In the genomic region with DNA sequence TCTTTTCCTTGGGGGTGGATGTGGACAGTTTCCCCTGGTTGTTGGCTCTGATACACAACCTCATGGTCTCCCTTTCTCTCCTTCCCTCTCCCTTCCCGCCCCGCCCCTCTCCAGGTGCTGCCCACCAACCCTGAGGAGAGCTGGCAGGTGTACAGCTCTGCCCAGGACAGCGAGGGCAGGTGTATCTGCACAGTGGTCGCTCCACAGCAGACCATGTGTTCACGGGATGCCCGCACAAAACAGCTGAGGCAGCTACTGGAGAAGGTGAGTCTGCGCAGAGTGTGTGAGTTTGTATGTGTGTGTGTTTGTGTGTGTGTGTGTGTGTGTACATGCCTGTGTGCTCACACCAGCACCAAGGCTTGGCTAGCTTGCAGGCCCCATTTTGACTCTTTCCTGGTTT, we compare ENCODE assay signal across 18 cellular contexts. TPM values are rescaled to one million over a fixed set of nuclear protein-coding genes. Genes with fewer than 3 reads are reported as not detected.
DNase-seq lines count a peak whose midpoint lies in the region; ATAC-seq and TF ChIP-seq lines count a peak whose summit lies in the region.
"Had no signal": no experiment of that assay in that cellular context is flagged by ENCODE, and none has a peak within 500 bp of the region (broad histone marks: within the 10 kb centered on the region; RNA-seq: fewer than 3 reads in every experiment).

No MANE protein-coding gene starts in this region.

- H3K9me3 ChIP-seq in SK-N-MC (ENCODE audit: low read depth, low read length) (no peaks in the 10 kb centered on the region), mammary epithelial cell (replicated peaks; ENCODE audit: insufficient read depth, low read length) (peaks cover 5% of the 10 kb centered on the region)
- H3K9me3 ChIP-seq: A549 had no signal

- H4K20me1 ChIP-seq in mammary epithelial cell (ENCODE audit: insufficient read depth, low read length) = no peaks in the 10 kb centered on the region

- H3K27me3 ChIP-seq in dorsolateral prefrontal cortex (peaks cover 0 to 30% (median 13%) of the 10 kb centered on the region in 45 donors), mammary epithelial cell (ENCODE audit: insufficient read depth, low read length) (peaks cover 17% of the 10 kb centered on the region)

- ATAC-seq in Right ventricle myocardium inferior = no peak
- ATAC-seq in Right ventricle myocardium superior (ENCODE audit: poor library complexity) = no peak
- ATAC-seq: A549, GM12878 had no signal

- no peak overlapping the region for H3K4me2 ChIP-seq in mammary epithelial cell (ENCODE audit: insufficient read depth, low read depth, low read length)
- H3K4me2 ChIP-seq: A549 had no signal

- dilution Hi-C loops in mammary epithelial cell (cut with HindIII; ENCODE audit: low sequenced_read_pairs) = no loop called here

- in situ Hi-C loops in mammary epithelial cell (cut with MboI; ENCODE audit: low sequenced_read_pairs in 2 of 2) = no loop called here

- intact Hi-C loops in Right ventricle myocardium inferior (cut with DNase I) (no loop called here), Right ventricle myocardium superior (cut with DNase I) (no loop called here), dorsolateral prefrontal cortex (cut with DNase I) (no loop called here), mammary epithelial cell (cut with micrococcal nuclease) (no loop called here)

- TF ChIP-seq CTCF in dorsolateral prefrontal cortex (IDR thresholded peaks at IDR 0.05 in 54 of 56, conservative IDR thresholded peaks at IDR 0.05 in 2 of 56; ENCODE audit: low read depth in 1 of 56, partially characterized antibody in 56 of 56) (no peak), mammary epithelial cell (conservative IDR thresholded peaks at IDR 0.05 in 1 of 2, IDR thresholded peaks at IDR 0.05 in 1 of 2; ENCODE audit: extremely low read depth in 1 of 2, insufficient read depth in 1 of 2, low read depth in 1 of 2, low read length in 2 of 2) (no peak)

- H3K4me3 ChIP-seq in SK-N-MC = peak overlapping the region; percentile 83; the same call in 1 of the 2 replicates
- peak overlapping the region in 50 of 59 donors; percentile 41 to 76 (median 63) for H3K4me3 ChIP-seq in dorsolateral prefrontal cortex
- no peak overlapping the region for H3K4me3 ChIP-seq in mammary epithelial cell (replicated peaks in 1 of 3; ENCODE audit: insufficient read depth in 1 of 3, low read depth in 2 of 3, low read length in 3 of 3)
- H3K4me3 ChIP-seq: A549, GM12878, GM23248 had no signal

- H3K79me2 ChIP-seq in mammary epithelial cell (ENCODE audit: insufficient read depth, low read length) = no peaks in the 10 kb centered on the region

- H3K36me3 ChIP-seq in SK-N-MC (ENCODE audit: insufficient read depth, low read length) (peaks cover 48% of the 10 kb centered on the region), mammary epithelial cell (ENCODE audit: insufficient read depth, low read length) (no peaks in the 10 kb centered on the region)

- H3K4me1 ChIP-seq in mammary epithelial cell (ENCODE audit: insufficient read depth, low read length) = no peaks in the 10 kb centered on the region

- H3K27ac ChIP-seq in SK-N-MC (no peak overlapping the region), dorsolateral prefrontal cortex (peak overlapping the region in 11 of 59 donors; percentile 8 to 91 (median 78)), mammary epithelial cell (ENCODE audit: insufficient read depth, low read depth, low read length) (no peak overlapping the region)
- H3K27ac ChIP-seq: A549, GM23248 had no signal

- H3K9ac ChIP-seq in SK-N-MC (ENCODE audit: insufficient read length) (no peak overlapping the region), mammary epithelial cell (ENCODE audit: insufficient read depth, low read length) (no peak overlapping the region)
- H3K9ac ChIP-seq: GM23248 had no signal

- no TSS peak for BruUV-seq in mammary epithelial cell (replicated peaks; lab: Mats Ljungman, UMichigan)

- no peak overlapping the region for H2AFZ ChIP-seq in mammary epithelial cell (ENCODE audit: low read depth, low read length)
- H2AFZ ChIP-seq: GM23248 had no signal

- WGBS in mammary epithelial cell (ENCODE audit: low coverage, missing lambda C conversion rate) = 67% methylated on average over 6 of the region's 7 CpGs

- peak; percentile 45 for DNase-seq in Right ventricle myocardium inferior (ENCODE audit: missing footprints)
- no peak for DNase-seq in Right ventricle myocardium superior
- DNase-seq in SK-N-MC (ENCODE audit: low read depth, low spot score) = no peak
- no peak for DNase-seq in dorsolateral prefrontal cortex
- DNase-seq in mammary epithelial cell = no peak
- no peak for DNase-seq in SKM-1 treated with dmso at 0.1 percent for 144 hours (lab: John Stamatoyannopoulos, UW; ENCODE audit: unreplicated experiment)
- DNase-seq: 8988T; Calu3; CD4-positive, alpha-beta memory T cell; COR-L47; DMS53; EL; GDM1; H7; HCEC 1CT had no signal

- CTCF ChIA-PET in mammary epithelial cell (lab: Charles Lee; ENCODE audit: low non-redundant PET) = no interaction called here

RNA-seq across cellular contexts. Expression of a gene that starts 2.6 kb away (rescaled TPM):
- 17.9 TPM for total RNA-seq in Right ventricle myocardium inferior
- total RNA-seq in Right ventricle myocardium superior = 11.9 TPM
- 1,000 to 10,000 TPM in 2 of 120 experiments, 100 to 1,000 TPM in 118; 171 to 1,128 (median 638) TPM for total RNA-seq in dorsolateral prefrontal cortex
- under 1 TPM; 0.17 to 0.33 TPM for total RNA-seq in mammary epithelial cell
- 0.17 TPM for polyA plus RNA-seq in mammary epithelial cell
- polyA minus RNA-seq in mammary epithelial cell = not detected
- total RNA-seq: CD4-positive, alpha-beta memory T cell; GM12878 had no signal
- polyA plus RNA-seq: CD4-positive, alpha-beta memory T cell; GM12878 had no signal

Comparison
In these comparisons a context has a peak if more than half of its experiments do, and no peak if none do; other contexts are left out.
1. H3K4me3 ChIP-seq: peak in SK-N-MC (single experiment) and dorsolateral prefrontal cortex (50 of 59); none in mammary epithelial cell (0 of 3).